Comparison of ENCODE assay signal across 29 cellular contexts in the genomic region with DNA sequence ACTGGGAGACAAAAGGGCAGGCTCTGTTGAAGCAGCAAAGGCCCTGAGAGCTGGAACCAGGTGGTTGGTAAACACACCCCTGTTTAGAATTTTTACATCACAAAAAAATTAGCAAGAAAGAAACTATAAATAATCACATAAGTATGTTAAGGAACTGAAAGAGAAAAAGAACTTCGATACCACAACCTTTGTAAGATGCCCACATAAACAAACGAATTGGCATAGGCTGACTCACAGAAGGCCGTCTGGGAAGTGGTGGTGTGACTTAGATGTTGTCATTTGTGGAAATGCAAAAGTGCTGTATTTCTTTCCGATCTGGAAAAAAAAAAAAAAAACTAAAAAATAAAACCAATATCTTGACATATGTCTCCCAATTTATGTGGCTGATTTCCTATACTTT.
A peak's percentile ranks its signal among the peaks of the same experiment; 100 is the strongest.
DNase-seq lines count a peak whose midpoint lies in the region; ATAC-seq and TF ChIP-seq lines count a peak whose summit lies in the region.
"Had no signal": no experiment of that assay in that cellular context is flagged by ENCODE, and none has a peak within 500 bp of the region (broad histone marks: within the 10 kb centered on the region; RNA-seq: fewer than 3 reads in every experiment).

No MANE protein-coding gene starts in this region.

- no peak overlapping the region for H3K56ac ChIP-seq in H9 (ENCODE audit: insufficient read length, low read depth, low read length)

- peaks cover 6 to 10% of the 10 kb centered on the region in 2 experiments for H3K4me1 Mint-ChIP-seq in H9
- H3K4me1 Mint-ChIP-seq: immature natural killer cell, naive B cell had no signal

- no peak overlapping the region for H3K14ac ChIP-seq in H9 (ENCODE audit: insufficient read depth, low read length)
- H3K14ac ChIP-seq in mesenchymal stem cell (ENCODE audit: low read length in 2 of 2) = no peak overlapping the region

- H3K9me3 ChIP-seq in H9 (ENCODE audit: control insufficient read depth, low read depth, low read length) (no peaks in the 10 kb centered on the region), MM.1S (replicated peaks; ENCODE audit: insufficient read depth, low read length) (no peaks in the 10 kb centered on the region), mesenchymal stem cell (ENCODE audit: control insufficient read depth, low read length) (no peaks in the 10 kb centered on the region)
- H3K9me3 ChIP-seq: BE2C, SJCRH30, suprapubic skin had no signal

- H2BK120ac ChIP-seq in H9 (ENCODE audit: low read depth, low read length, poor library complexity, severe bottlenecking) (no peak overlapping the region), mesenchymal stem cell (ENCODE audit: low read depth, low read length) (no peak overlapping the region)

- no CpG with 5 or more reads among the region's 4 CpGs for WGBS in H9 (ENCODE audit: extremely low coverage, insufficient read length, low lambda C conversion rate)
- 0% methylated on average over 1 of the region's 4 CpGs for WGBS in mesenchymal stem cell

- H3K27me3 Mint-ChIP-seq in H9 (ENCODE audit: low read depth) = 0 out of 2 replicates have a peak, but pooled peaks cover 1% of the 10 kb centered on the region
- H3K27me3 Mint-ChIP-seq: activated T-cell treated with anti-CD3 and anti-CD28 coated beads, Interleukin-2, amount 50 U/mL, for 24 hours had no signal

- H4K8ac ChIP-seq in H9 (replicated peaks; ENCODE audit: insufficient read length, low read depth, low read length) (no peak overlapping the region), mesenchymal stem cell (ENCODE audit: low read length) (no peak overlapping the region)

- H2BK12ac ChIP-seq in H9 (ENCODE audit: insufficient read length, low read depth, low read length) (no peak overlapping the region), mesenchymal stem cell (ENCODE audit: low read length in 2 of 2) (no peak overlapping the region)

- H2AFZ ChIP-seq in H9 (ENCODE audit: low read length) (no peak overlapping the region), MM.1S (ENCODE audit: low read length) (no peak overlapping the region), mesenchymal stem cell (ENCODE audit: low read depth, low read length) (no peak overlapping the region)

- H4K91ac ChIP-seq in H9 (ENCODE audit: insufficient read length, low read depth, low read length) = no peak overlapping the region
- no peak overlapping the region for H4K91ac ChIP-seq in mesenchymal stem cell (ENCODE audit: low read length)

- H3K79me2 ChIP-seq in H9 (ENCODE audit: insufficient read depth, low read length) (no peaks in the 10 kb centered on the region), MM.1S (ENCODE audit: low read length) (no peaks in the 10 kb centered on the region)

- H3K4ac ChIP-seq in H9 (ENCODE audit: low read depth, low read length) (no peak overlapping the region), mesenchymal stem cell (ENCODE audit: low read depth in 1 of 2, low read length in 2 of 2) (no peak overlapping the region)

- H3F3A ChIP-seq in MM.1S (ENCODE audit: insufficient read depth, low read length) = peaks cover 2% of the 10 kb centered on the region; the same call in 1 of the 2 replicates

- ATAC-seq in GM18519 (IDR thresholded peaks at IDR 0.05; ENCODE audit: low FRiP score, unreplicated experiment) = peak; percentile 67
- no peak for ATAC-seq in HG02588 (IDR thresholded peaks at IDR 0.05; ENCODE audit: unreplicated experiment)
- ATAC-seq: foreskin keratinocyte, K562 had no signal

- no peaks in the 10 kb centered on the region for H3K27me3 ChIP-seq in H9 (ENCODE audit: insufficient read depth, low read length)
- no peaks in the 10 kb centered on the region for H3K27me3 ChIP-seq in MM.1S (replicated peaks; ENCODE audit: insufficient read depth, low read length)
- H3K27me3 ChIP-seq in mesenchymal stem cell (ENCODE audit: control insufficient read depth in 1 of 2, insufficient read depth in 1 of 2, low read length in 2 of 2) = peaks cover 0 to 48% of the 10 kb centered on the region in 2 experiments
- H3K27me3 ChIP-seq: BE2C, brain microvascular endothelial cell, foreskin keratinocyte, SJCRH30, suprapubic skin had no signal

- H2BK15ac ChIP-seq in H9 (ENCODE audit: low read depth, low read length) (no peak overlapping the region), mesenchymal stem cell (ENCODE audit: low read depth, poor library complexity, severe bottlenecking) (no peak overlapping the region)

- H3K4me3 ChIP-seq in MM.1S (ENCODE audit: low read length) = no peak overlapping the region
- H3K4me3 ChIP-seq in mesenchymal stem cell (ENCODE audit: insufficient read depth in 1 of 2, low read depth in 1 of 2, low read length in 2 of 2) = no peak overlapping the region
- H3K4me3 ChIP-seq: K562, SJCRH30, skin epidermis, suprapubic skin had no signal

- no peak overlapping the region for H3T11ph ChIP-seq in H9 (ENCODE audit: low read length)

- DNase-seq in H9 = no peak
- peak; percentile 39 for DNase-seq in MM.1S
- DNase-seq in mesenchymal stem cell = peak; percentile 69
- DNase-seq in GF-D8 (lab: John Stamatoyannopoulos, UW) = no peak
- no peak for DNase-seq in activated CD4-positive, alpha-beta T cell treated with anti-CD3 and anti-CD28 coated beads for 48 hours
- no peak for DNase-seq in AG20443 (ENCODE audit: low spot score)
- DNase-seq: activated CD4-positive, alpha-beta T cell treated with anti-CD3 and anti-CD28 coated beads for 1 hour; activated naive CD4-positive, alpha-beta T cell; activated T-cell treated with anti-CD3 and anti-CD28 coated beads, Interleukin-2, amount 50 U/mL, for 24 hours; BE2C; brain microvascular endothelial cell; DMS79; foreskin keratinocyte; GOT3; hippocampal formation; immature natural killer cell; mesendoderm; naive B cell; NCI-H2171; NCI-H510A treated with DMSO at 0.1 percent for 48 hours; SJCRH30; stimulated activated CD4-positive, alpha-beta T cell treated with anti-CD3 and anti-CD28 coated beads, Interleukin-2, amount 100 ng/mL, for 24 hours; T-helper 1 cell had no signal

- no peaks in the 10 kb centered on the region for H3K9me2 ChIP-seq in MM.1S (replicated peaks; ENCODE audit: insufficient read depth, low read length)

- no peak overlapping the region for H3K4me3 Mint-ChIP-seq in H9
- H3K4me3 Mint-ChIP-seq: activated T-cell treated with anti-CD3 and anti-CD28 coated beads, Interleukin-2, amount 50 U/mL, for 24 hours; immature natural killer cell; naive B cell had no signal

- H3K36me3 ChIP-seq in MM.1S (replicated peaks; ENCODE audit: insufficient read depth, low read length) (no peaks in the 10 kb centered on the region), mesenchymal stem cell (ENCODE audit: control insufficient read depth in 1 of 2, insufficient read depth in 2 of 2, low read depth in 1 of 2, low read length in 2 of 2) (no peaks in the 10 kb centered on the region)
- H3K36me3 ChIP-seq: BE2C, brain microvascular endothelial cell, SJCRH30, suprapubic skin had no signal

- H3K79me1 ChIP-seq in H9 (ENCODE audit: insufficient read depth, low read depth, low read length, poor library complexity, severe bottlenecking) (no peaks in the 10 kb centered on the region), mesenchymal stem cell (replicated peaks; ENCODE audit: low read length, poor library complexity, severe bottlenecking) (no peaks in the 10 kb centered on the region)

- H3K36me3 Mint-ChIP-seq in H9 (ENCODE audit: insufficient read depth in 1 of 3, low read depth in 3 of 3) = peaks cover 0 to 5% (median 1%) of the 10 kb centered on the region in 3 experiments; a peak in 2 of 7 replicates
- H3K36me3 Mint-ChIP-seq: immature natural killer cell had no signal

- H3K4me1 ChIP-seq in H9 (ENCODE audit: insufficient read depth, low read length) (no peaks in the 10 kb centered on the region), MM.1S (ENCODE audit: low read length) (no peaks in the 10 kb centered on the region), mesenchymal stem cell (ENCODE audit: control insufficient read depth, insufficient read depth, low read depth, low read length) (no peaks in the 10 kb centered on the region)
- H3K4me1 ChIP-seq: BE2C, foreskin keratinocyte, SJCRH30, suprapubic skin had no signal

- H3K4me2 ChIP-seq in H9 (ENCODE audit: insufficient read depth, insufficient read length, low read length) (no peak overlapping the region), MM.1S (ENCODE audit: low read depth, low read length) (no peak overlapping the region), mesenchymal stem cell (ENCODE audit: low read length, poor library complexity, severe bottlenecking) (no peak overlapping the region)

- H3K27ac ChIP-seq in H9 (ENCODE audit: insufficient read length, low read depth, low read length) = no peak overlapping the region
- H3K27ac ChIP-seq in MM.1S (ENCODE audit: low read length) = peak overlapping the region; percentile 47; the same call in 1 of the 2 replicates
- no peak overlapping the region for H3K27ac ChIP-seq in mesenchymal stem cell (ENCODE audit: low read length, poor library complexity, severe bottlenecking)
- H3K27ac ChIP-seq: brain microvascular endothelial cell, epithelial cell of prostate, foreskin keratinocyte, SJCRH30, skin epidermis, suprapubic skin had no signal

- TF ChIP-seq CTCF in H9 (conservative IDR thresholded peaks at IDR 0.05) (no peak), MM.1S (IDR thresholded peaks at IDR 0.05; ENCODE audit: low read length) (no peak)

- H3K23ac ChIP-seq in H9 (ENCODE audit: insufficient read length, low read depth, low read length) (no peak overlapping the region), mesenchymal stem cell (ENCODE audit: low read length in 2 of 2) (no peak overlapping the region)

- H3K18ac ChIP-seq in H9 (ENCODE audit: insufficient read length, low read depth, low read length) (no peak overlapping the region), mesenchymal stem cell (ENCODE audit: low read depth in 1 of 2, low read length in 2 of 2) (no peak overlapping the region)

- H4K20me1 ChIP-seq in H9 (ENCODE audit: control insufficient read depth, insufficient read depth, insufficient read length) (no peaks in the 10 kb centered on the region), MM.1S (ENCODE audit: insufficient read depth, low read length) (no peaks in the 10 kb centered on the region)

- peaks cover 2 to 8% of the 10 kb centered on the region in 2 experiments; a peak in 4 of 5 replicates for H3K9me3 Mint-ChIP-seq in H9

- H2BK5ac ChIP-seq in H9 (ENCODE audit: insufficient read length, low read length) (no peak overlapping the region), mesenchymal stem cell (ENCODE audit: low read depth, low read length, poor library complexity, severe bottlenecking) (no peak overlapping the region)

- H3K23me2 ChIP-seq in H9 (ENCODE audit: insufficient read length, low read depth, low read length, poor library complexity, severe bottlenecking) = no peaks in the 10 kb centered on the region

- no peak overlapping the region for H2BK20ac ChIP-seq in H9 (ENCODE audit: low read depth, low read length, poor library complexity, severe bottlenecking)

- H3K9ac ChIP-seq in H9 (ENCODE audit: extremely low read depth, insufficient read length, low read length) = no peak overlapping the region
- H3K9ac ChIP-seq in MM.1S (ENCODE audit: low read length) = no peak overlapping the region
- H3K9ac ChIP-seq in mesenchymal stem cell (ENCODE audit: low read length) = no peak overlapping the region

- H4K5ac ChIP-seq in H9 (ENCODE audit: insufficient read length, low read depth, low read length) = no peak overlapping the region

- H2AK5ac ChIP-seq in H9 (ENCODE audit: insufficient read length, low read length) (no peak overlapping the region), mesenchymal stem cell (ENCODE audit: low read length, severe bottlenecking) (no peak overlapping the region)

- H3K27ac Mint-ChIP-seq in H9 = peak overlapping the region in 2 of 3 experiments; percentile 87 to 94; a peak in 4 of 7 replicates
- H3K27ac Mint-ChIP-seq: activated T-cell treated with anti-CD3 and anti-CD28 coated beads, Interleukin-2, amount 50 U/mL, for 24 hours; immature natural killer cell; naive B cell had no signal

Comparison
In these comparisons a context has a peak if more than half of its experiments do, and no peak if none do; other contexts are left out.
1. DNase-seq: peak in MM.1S (single experiment) and mesenchymal stem cell (single experiment); none in H9 (single experiment), GF-D8 (single experiment), activated CD4-positive, alpha-beta T cell treated with anti-CD3 and anti-CD28 coated beads for 48 hours (single experiment) and AG20443 (single experiment).